9 cellular contexts compared by ENCODE assay signal in the genomic region with DNA sequence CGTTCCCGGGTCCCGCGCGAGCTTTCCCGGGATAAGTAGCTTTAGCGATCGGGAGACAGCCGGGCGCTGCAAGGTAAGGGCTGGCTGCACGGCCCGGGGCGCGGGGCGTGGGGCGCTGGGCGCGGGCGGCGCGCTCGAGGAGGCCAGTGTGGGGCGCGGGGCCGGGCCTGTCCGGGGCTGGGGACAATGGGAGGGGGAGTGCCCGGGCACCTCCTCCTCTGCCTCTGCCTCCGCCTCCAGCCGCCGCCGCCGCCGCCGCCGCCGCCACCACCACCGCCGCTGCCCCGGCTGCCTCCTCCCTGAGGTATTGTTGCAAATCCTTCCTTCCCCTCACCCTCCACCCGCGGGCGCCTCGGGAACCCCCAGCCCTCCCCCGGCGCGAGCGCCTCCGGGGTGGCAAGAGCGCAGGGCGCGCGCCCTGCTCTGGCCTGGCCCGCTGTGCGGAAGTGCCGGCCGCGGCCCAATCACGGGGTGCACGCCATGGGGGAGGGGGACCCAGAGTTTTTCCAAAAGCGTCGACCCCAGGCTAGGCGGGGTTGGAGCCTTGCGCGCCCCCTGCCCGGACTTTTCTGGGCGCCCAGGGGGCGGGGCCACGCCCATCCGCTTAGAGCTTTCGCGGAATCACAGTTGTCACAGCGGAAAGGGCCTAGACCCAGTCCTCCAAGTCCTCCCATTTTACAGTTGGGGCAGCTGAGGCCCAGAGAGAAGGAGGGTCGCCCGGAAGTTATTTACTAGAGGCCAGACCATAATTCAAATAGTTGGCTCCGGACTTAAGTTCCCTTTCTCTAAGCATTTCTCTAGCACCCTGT. TPM values are rescaled to one million over a fixed set of nuclear protein-coding genes. Genes with fewer than 3 reads are reported as not detected.
A peak's percentile ranks its signal among the peaks of the same experiment; 100 is the strongest.
DNase-seq lines count a peak whose midpoint lies in the region; ATAC-seq, FAIRE-seq and TF ChIP-seq lines count a peak whose summit lies in the region.
"Had no signal": no experiment of that assay in that cellular context is flagged by ENCODE, and none has a peak within 500 bp of the region (broad histone marks: within the 10 kb centered on the region; RNA-seq: fewer than 3 reads in every experiment).

A gene with protein sequence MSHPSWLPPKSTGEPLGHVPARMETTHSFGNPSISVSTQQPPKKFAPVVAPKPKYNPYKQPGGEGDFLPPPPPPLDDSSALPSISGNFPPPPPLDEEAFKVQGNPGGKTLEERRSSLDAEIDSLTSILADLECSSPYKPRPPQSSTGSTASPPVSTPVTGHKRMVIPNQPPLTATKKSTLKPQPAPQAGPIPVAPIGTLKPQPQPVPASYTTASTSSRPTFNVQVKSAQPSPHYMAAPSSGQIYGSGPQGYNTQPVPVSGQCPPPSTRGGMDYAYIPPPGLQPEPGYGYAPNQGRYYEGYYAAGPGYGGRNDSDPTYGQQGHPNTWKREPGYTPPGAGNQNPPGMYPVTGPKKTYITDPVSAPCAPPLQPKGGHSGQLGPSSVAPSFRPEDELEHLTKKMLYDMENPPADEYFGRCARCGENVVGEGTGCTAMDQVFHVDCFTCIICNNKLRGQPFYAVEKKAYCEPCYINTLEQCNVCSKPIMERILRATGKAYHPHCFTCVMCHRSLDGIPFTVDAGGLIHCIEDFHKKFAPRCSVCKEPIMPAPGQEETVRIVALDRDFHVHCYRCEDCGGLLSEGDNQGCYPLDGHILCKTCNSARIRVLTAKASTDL (plus strand): TSS at position 209 of the 809 bp plus-strand sequence. CDS start 251,964 bp downstream, outside the sequence.

- no peaks in the 10 kb centered on the region for H3K27me3 Mint-ChIP-seq in CD4-positive, alpha-beta memory T cell
- no peaks in the 10 kb centered on the region for H3K27me3 Mint-ChIP-seq in glutamatergic neuron (ENCODE audit: unreplicated experiment)

- H3K27me3 ChIP-seq in CD4-positive, alpha-beta memory T cell (ENCODE audit: insufficient read depth, low read length), result no peaks in the 10 kb centered on the region
- H3K27me3 ChIP-seq in pancreas (no peaks in the 10 kb centered on the region), thoracic aorta (replicated peaks; ENCODE audit: insufficient read depth) (no peaks in the 10 kb centered on the region)

- peak within 1 kb of the TSS; percentile 76 for H3K27ac ChIP-seq in CD4-positive, alpha-beta memory T cell (ENCODE audit: low read depth, low read length)
- H3K27ac ChIP-seq in pancreas (peak within 1 kb of the TSS; percentile 79 to 96 (median 91)), thoracic aorta (peak within 1 kb of the TSS; percentile 97 to 100)

- DNase-seq in CD4-positive, alpha-beta memory T cell, result peak; percentile 80 to 94 (median 83)
- DNase-seq in activated naive CD4-positive, alpha-beta T cell treated with anti-CD3 and anti-CD28 coated beads, Interleukin-2, amount 50 U/mL, for 72 hours (ENCODE audit: low spot score in 2 of 2), result peak; percentile 78 to 90
- DNase-seq in glutamatergic neuron (peak; percentile 70), pancreas (peak; percentile 75 to 89 (median 81)), thoracic aorta (ENCODE audit: low spot score) (peak; percentile 52)

- H3K9me3 ChIP-seq in CD4-positive, alpha-beta memory T cell (ENCODE audit: control insufficient read depth in 1 of 2, low read length in 2 of 2), result no peaks in the 10 kb centered on the region
- H3K9me3 ChIP-seq in pancreas (no peaks in the 10 kb centered on the region), thoracic aorta (no peaks in the 10 kb centered on the region)

- no peak for TF ChIP-seq CTCF in glutamatergic neuron (IDR thresholded peaks at IDR 0.05; ENCODE audit: partially characterized antibody, unreplicated experiment)
- TF ChIP-seq CTCF in pancreas (IDR thresholded peaks at IDR 0.05), result no peak
- no peak for TF ChIP-seq CTCF in thoracic aorta (IDR thresholded peaks at IDR 0.05)

- H3K36me3 Mint-ChIP-seq in CD4-positive, alpha-beta memory T cell, result peaks cover 0 to 5% of the 10 kb centered on the region in 2 donors
- H3K36me3 Mint-ChIP-seq in activated naive CD4-positive, alpha-beta T cell treated with anti-CD3 and anti-CD28 coated beads, Interleukin-2, amount 50 U/mL, for 72 hours, result peaks cover 19 to 34% of the 10 kb centered on the region in 2 donors
- no peaks in the 10 kb centered on the region for H3K36me3 Mint-ChIP-seq in glutamatergic neuron (ENCODE audit: unreplicated experiment)

- POLR2A ChIA-PET in CD4-positive, alpha-beta memory T cell (lab: Charles Lee; ENCODE audit: partially characterized antibody), result interaction anchor here (0.7 to 3.0 kb wide), 13 partner anchors 12 to 416 kb away, joined by 3 to 21 read pairs (median 6); a partner anchor contains a TSS

- H3K4me1 ChIP-seq in CD4-positive, alpha-beta memory T cell (ENCODE audit: insufficient read depth, low read length), result peaks cover 53% of the 10 kb centered on the region
- H3K4me1 ChIP-seq in pancreas (peaks cover 17 to 35% (median 24%) of the 10 kb centered on the region in 3 donors), thoracic aorta (ENCODE audit: control insufficient read depth in 1 of 2, low read depth in 2 of 2) (peaks cover 30 to 61% of the 10 kb centered on the region in 2 donors)

- no peaks in the 10 kb centered on the region for H3K36me3 ChIP-seq in CD4-positive, alpha-beta memory T cell (ENCODE audit: insufficient read depth, low read length)
- H3K36me3 ChIP-seq in pancreas, result no peaks in the 10 kb centered on the region
- no peaks in the 10 kb centered on the region for H3K36me3 ChIP-seq in thoracic aorta

- peak within 1 kb of the TSS; percentile 91 to 96 (median 92) for H3K27ac Mint-ChIP-seq in CD4-positive, alpha-beta memory T cell
- peak within 1 kb of the TSS; percentile 96 to 98 for H3K27ac Mint-ChIP-seq in activated naive CD4-positive, alpha-beta T cell treated with anti-CD3 and anti-CD28 coated beads, Interleukin-2, amount 50 U/mL, for 72 hours
- peak within 1 kb of the TSS; percentile 46 for H3K27ac Mint-ChIP-seq in glutamatergic neuron (ENCODE audit: unreplicated experiment)

- peaks cover 43 to 72% (median 52%) of the 10 kb centered on the region in 4 donors for H3K4me1 Mint-ChIP-seq in CD4-positive, alpha-beta memory T cell
- H3K4me1 Mint-ChIP-seq in glutamatergic neuron (ENCODE audit: low read depth, unreplicated experiment), result no peaks in the 10 kb centered on the region

- ATAC-seq in GM19438 (IDR thresholded peaks at IDR 0.05; ENCODE audit: low read depth, unreplicated experiment), result peak; percentile 85
- peak; percentile 81 for ATAC-seq in HG03571 (IDR thresholded peaks at IDR 0.05; ENCODE audit: unreplicated experiment)
- peak; percentile 82 for ATAC-seq in SK-N-SH treated with all-trans-retinoic acid at 6 μM for 48 hours
- peak; percentile 82 for ATAC-seq in activated naive CD4-positive, alpha-beta T cell treated with anti-CD3 and anti-CD28 coated beads, Interleukin-2, amount 50 U/mL, for 72 hours
- ATAC-seq in pancreas, result peak; percentile 83 to 87 (median 85)
- ATAC-seq in thoracic aorta (ENCODE audit: insufficient number of reproducible peaks, low FRiP score, low read depth), result peak; percentile 43

- peak within 1 kb of the TSS; percentile 86 to 96 (median 91) for H3K4me3 Mint-ChIP-seq in CD4-positive, alpha-beta memory T cell
- H3K4me3 Mint-ChIP-seq in glutamatergic neuron (ENCODE audit: unreplicated experiment), result peak within 1 kb of the TSS; percentile 97

- intact Hi-C loops in CD4-positive, alpha-beta memory T cell (cut with micrococcal nuclease), result loop anchor here (1.0 to 10.0 kb wide), 4 partner anchors 157 to 981 kb away; a partner anchor contains a TSS
- intact Hi-C loops in pancreas (cut with DNase I), result no loop called here

- H3K4me3 ChIP-seq in CD4-positive, alpha-beta memory T cell (ENCODE audit: low read length in 2 of 2), result peak within 1 kb of the TSS; percentile 67 to 79
- peak within 1 kb of the TSS; percentile 70 to 84 (median 78) for H3K4me3 ChIP-seq in pancreas
- H3K4me3 ChIP-seq in thoracic aorta, result peak within 1 kb of the TSS; percentile 91

- CTCF ChIA-PET in CD4-positive, alpha-beta memory T cell (lab: Charles Lee; ENCODE audit: partially characterized antibody), result interaction anchor here (0.7 to 2.7 kb wide), 7 partner anchors 17 to 595 kb away, joined by 3 to 20 read pairs (median 3); no protein-coding TSS in a partner anchor

- no peaks in the 10 kb centered on the region for H3K9me3 Mint-ChIP-seq in CD4-positive, alpha-beta memory T cell
- H3K9me3 Mint-ChIP-seq in activated naive CD4-positive, alpha-beta T cell treated with anti-CD3 and anti-CD28 coated beads, Interleukin-2, amount 50 U/mL, for 72 hours, result peaks cover 0 to 4% of the 10 kb centered on the region in 2 donors
- H3K9me3 Mint-ChIP-seq in glutamatergic neuron (ENCODE audit: unreplicated experiment), result no peaks in the 10 kb centered on the region

- no peak for FAIRE-seq in pancreas (lab: Jason Lieb, UNC)
- FAIRE-seq: islet of Langerhans had no signal

- WGBS in pancreas, 2 donors, result 0 to 1% methylated on average over 54 to 74 of the region's 75 CpGs

TF ChIP-seq in SK-N-SH treated with all-trans-retinoic acid at 6 μM for 48 hours, 23 proteins besides CTCF, POLR2A, EP300 and RAD21:
- no peak for TF ChIP-seq ZFP30 (CRISPR knock-in tag; IDR thresholded peaks at IDR 0.05)
- TF ChIP-seq, protein P1, sequence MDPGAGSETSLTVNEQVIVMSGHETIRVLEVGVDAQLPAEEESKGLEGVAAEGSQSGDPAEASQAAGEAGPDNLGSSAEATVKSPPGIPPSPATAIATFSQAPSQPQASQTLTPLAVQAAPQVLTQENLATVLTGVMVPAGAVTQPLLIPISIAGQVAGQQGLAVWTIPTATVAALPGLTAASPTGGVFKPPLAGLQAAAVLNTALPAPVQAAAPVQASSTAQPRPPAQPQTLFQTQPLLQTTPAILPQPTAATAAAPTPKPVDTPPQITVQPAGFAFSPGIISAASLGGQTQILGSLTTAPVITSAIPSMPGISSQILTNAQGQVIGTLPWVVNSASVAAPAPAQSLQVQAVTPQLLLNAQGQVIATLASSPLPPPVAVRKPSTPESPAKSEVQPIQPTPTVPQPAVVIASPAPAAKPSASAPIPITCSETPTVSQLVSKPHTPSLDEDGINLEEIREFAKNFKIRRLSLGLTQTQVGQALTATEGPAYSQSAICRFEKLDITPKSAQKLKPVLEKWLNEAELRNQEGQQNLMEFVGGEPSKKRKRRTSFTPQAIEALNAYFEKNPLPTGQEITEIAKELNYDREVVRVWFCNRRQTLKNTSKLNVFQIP (CRISPR knock-in tag; IDR thresholded peaks at IDR 0.05; ENCODE audit: borderline replicate concordance, low read depth), result no peak; the same call in 1 of the 2 replicates
- no peak for TF ChIP-seq CSDC2 (CRISPR knock-in tag; IDR thresholded peaks at IDR 0.05)
TF ChIP-seq in SK-N-SH treated with all-trans-retinoic acid at 6 μM for 48 hours: peak in this region for 0.

RNA-seq across cellular contexts. Expression of the gene that starts here (rescaled TPM):
- total RNA-seq in CD4-positive, alpha-beta memory T cell, result 10 to 100 TPM; 24.3 to 25.0 TPM
- 10 to 100 TPM; 10.4 to 27.2 TPM for polyA plus RNA-seq in CD4-positive, alpha-beta memory T cell
- total RNA-seq in activated naive CD4-positive, alpha-beta T cell treated with anti-CD3 and anti-CD28 coated beads, Interleukin-2, amount 50 U/mL, for 72 hours, result 10 to 100 TPM; 52.7 to 53.4 TPM
- total RNA-seq in glutamatergic neuron (ENCODE audit: unreplicated experiment) (23.1 TPM), pancreas (10 to 100 TPM; 43.2 to 84.4 (median 50.3) TPM), thoracic aorta (1,000 to 10,000 TPM; 1,568 to 1,607 TPM)
- 1 to 10 TPM; 4.9 to 9.4 TPM for polyA plus RNA-seq in pancreas

Comparison
In these comparisons a context has a peak if more than half of its experiments do, and no peak if none do; other contexts are left out.
1. Peak in every context shown above with its lines: DNase-seq, ATAC-seq, H3K4me3 ChIP-seq and H3K27ac ChIP-seq.
2. RNA of the gene that starts here (total RNA-seq): 1,568 to 1,607 TPM in thoracic aorta; 52.7 to 53.4 TPM in activated naive CD4-positive, alpha-beta T cell treated with anti-CD3 and anti-CD28 coated beads, Interleukin-2, amount 50 U/mL, for 72 hours, 43.2 to 84.4 TPM in pancreas, 24.3 to 25.0 TPM in CD4-positive, alpha-beta memory T cell and 23.1 TPM in glutamatergic neuron (single experiment); every median in the first group is over 10 times any median in the second.
3. H3K27ac Mint-ChIP-seq: peak in every context shown above with its lines; median percentile 97 in activated naive CD4-positive, alpha-beta T cell treated with anti-CD3 and anti-CD28 coated beads, Interleukin-2, amount 50 U/mL, for 72 hours; 92 in CD4-positive, alpha-beta memory T cell; 46 in glutamatergic neuron.